In genomic region chr19:1401889-1402217, GRCh38 we compare ENCODE assay signal across 9 cellular contexts. TPM values are rescaled to one million over a fixed set of nuclear protein-coding genes. Genes with fewer than 3 reads are reported as not detected.
DNase-seq lines count a peak whose midpoint lies in the region; TF ChIP-seq lines count a peak whose summit lies in the region.
"Had no signal": no experiment of that assay in that cellular context is flagged by ENCODE, and none has a peak within 500 bp of the region (broad histone marks: within the 10 kb centered on the region; RNA-seq: fewer than 3 reads in every experiment).

No MANE protein-coding gene starts in this region.

- no peaks in the 10 kb centered on the region for H3K9me3 ChIP-seq in CD8-positive, alpha-beta memory T cell (ENCODE audit: low read length)
- H3K9me3 ChIP-seq in OCI-LY3 (ENCODE audit: insufficient read depth, low read length), result no peaks in the 10 kb centered on the region
- H3K9me3 ChIP-seq in endodermal cell (ENCODE audit: control insufficient read depth, low read length), result no peaks in the 10 kb centered on the region
- peaks cover 5% of the 10 kb centered on the region for H3K9me3 ChIP-seq in trophoblast cell (ENCODE audit: insufficient read depth, low read depth, low read length)

- H3K4ac ChIP-seq in trophoblast cell (ENCODE audit: low read depth, low read length), result no peak overlapping the region

- peaks cover 6 to 22% (median 9%) of the 10 kb centered on the region in 3 donors for H3K4me1 Mint-ChIP-seq in CD8-positive, alpha-beta memory T cell
- peaks cover 3% of the 10 kb centered on the region for H3K4me1 Mint-ChIP-seq in endodermal cell

- no peak overlapping the region for H2BK12ac ChIP-seq in trophoblast cell (ENCODE audit: low read length)

- no peaks in the 10 kb centered on the region for H3K36me3 ChIP-seq in CD8-positive, alpha-beta memory T cell (ENCODE audit: insufficient read depth, low read length)
- no peaks in the 10 kb centered on the region for H3K36me3 ChIP-seq in OCI-LY3 (replicated peaks; ENCODE audit: low read depth, low read length)
- no peaks in the 10 kb centered on the region for H3K36me3 ChIP-seq in endodermal cell (ENCODE audit: control insufficient read depth, insufficient read depth, low read length)
- H3K36me3 ChIP-seq in trophoblast cell (ENCODE audit: control insufficient read depth in 1 of 2, insufficient read depth in 2 of 2, low read length in 2 of 2), result no peaks in the 10 kb centered on the region

- peak overlapping the region; percentile 93 for H4K8ac ChIP-seq in trophoblast cell (ENCODE audit: low read depth, low read length)

- peaks cover 26% of the 10 kb centered on the region for H3K4me1 ChIP-seq in CD8-positive, alpha-beta memory T cell (ENCODE audit: insufficient read depth, low read length)
- H3K4me1 ChIP-seq in OCI-LY3 (ENCODE audit: low read length) (peaks cover 12% of the 10 kb centered on the region), endodermal cell (ENCODE audit: control insufficient read depth, insufficient read depth, low read length) (no peaks in the 10 kb centered on the region), trophoblast cell (ENCODE audit: control insufficient read depth in 1 of 2, insufficient read depth in 2 of 2, low read length in 2 of 2) (peaks cover 9 to 11% of the 10 kb centered on the region in 2 experiments)

- H3K36me3 Mint-ChIP-seq in CD8-positive, alpha-beta memory T cell, result no peaks in the 10 kb centered on the region
- peaks cover 5% of the 10 kb centered on the region for H3K36me3 Mint-ChIP-seq in endodermal cell (ENCODE audit: low read depth)

- no peaks in the 10 kb centered on the region for H3K9me3 Mint-ChIP-seq in CD8-positive, alpha-beta memory T cell
- H3K9me3 Mint-ChIP-seq in endodermal cell, result no peaks in the 10 kb centered on the region

- no peak overlapping the region for H3K23ac ChIP-seq in trophoblast cell (ENCODE audit: low read length)

- H3K27me3 ChIP-seq in CD8-positive, alpha-beta memory T cell (ENCODE audit: insufficient read depth, low read length, poor library complexity, severe bottlenecking), result no peaks in the 10 kb centered on the region
- 0 out of 2 replicates have a peak, but pooled peaks cover 2% of the 10 kb centered on the region for H3K27me3 ChIP-seq in OCI-LY3 (ENCODE audit: low read depth, low read length)
- H3K27me3 ChIP-seq in endodermal cell (ENCODE audit: control insufficient read depth, insufficient read depth, low read length, poor library complexity, severe bottlenecking), result no peaks in the 10 kb centered on the region
- no peaks in the 10 kb centered on the region for H3K27me3 ChIP-seq in trophoblast cell (ENCODE audit: insufficient read depth, low read length)

- CTCF ChIA-PET in CD8-positive, alpha-beta memory T cell (lab: Charles Lee), result no interaction called here

- no peak for TF ChIP-seq CTCF in OCI-LY3 (IDR thresholded peaks at IDR 0.05; ENCODE audit: low read depth, low read length)
- TF ChIP-seq CTCF in endodermal cell (conservative IDR thresholded peaks at IDR 0.05), result no peak

- H2BK5ac ChIP-seq in trophoblast cell (ENCODE audit: low read depth, low read length, poor library complexity), result no peak overlapping the region

- H3K4me3 ChIP-seq in CD8-positive, alpha-beta memory T cell (ENCODE audit: low read length), result peak overlapping the region; percentile 43
- no peak overlapping the region for H3K4me3 ChIP-seq in OCI-LY3 (ENCODE audit: low read length)
- H3K4me3 ChIP-seq in endodermal cell (ENCODE audit: low read length), result peak overlapping the region; percentile 78
- H3K4me3 ChIP-seq in trophoblast cell (ENCODE audit: low read depth, low read length), result no peak overlapping the region

- H3K79me1 ChIP-seq in trophoblast cell (ENCODE audit: low read length), result peaks cover 8% of the 10 kb centered on the region

- no peak for DNase-seq in CD8-positive, alpha-beta memory T cell
- DNase-seq in endodermal cell, result no peak
- no peak for DNase-seq in trophoblast cell
- DNase-seq in NCI-H2196 (lab: John Stamatoyannopoulos, UW; ENCODE audit: unreplicated experiment), result no peak
- no peak for DNase-seq in epidermal melanocyte (ENCODE audit: insufficient read length, low spot score)
- no peak for DNase-seq in RKO (ENCODE audit: low spot score)
- no peak for DNase-seq in NOMO-1 (lab: John Stamatoyannopoulos, UW; ENCODE audit: unreplicated experiment in 2 of 2)

- H3K27ac ChIP-seq in CD8-positive, alpha-beta memory T cell (ENCODE audit: low read depth, low read length), result peak overlapping the region; percentile 31
- H3K27ac ChIP-seq in OCI-LY3 (ENCODE audit: low read length) (no peak overlapping the region), endodermal cell (ENCODE audit: low read depth, low read length) (no peak overlapping the region), trophoblast cell (ENCODE audit: low read depth, low read length) (no peak overlapping the region)
- H3K27ac ChIP-seq: HL-60 had no signal

- H3K18ac ChIP-seq in trophoblast cell (ENCODE audit: low read length), result no peak overlapping the region

- peaks cover 5 to 8% of the 10 kb centered on the region in 2 donors for H3K27me3 Mint-ChIP-seq in CD8-positive, alpha-beta memory T cell
- no peaks in the 10 kb centered on the region for H3K27me3 Mint-ChIP-seq in endodermal cell (ENCODE audit: insufficient read depth)

- H2AK5ac ChIP-seq in trophoblast cell (ENCODE audit: low read length), result no peak overlapping the region

- peak overlapping the region; percentile 61 for H4K91ac ChIP-seq in trophoblast cell (ENCODE audit: low read depth, low read length)

- H3K27ac Mint-ChIP-seq in CD8-positive, alpha-beta memory T cell, result no peak overlapping the region
- H3K27ac Mint-ChIP-seq in endodermal cell, result no peak overlapping the region

- H3K9ac ChIP-seq in OCI-LY3 (ENCODE audit: low read length) (no peak overlapping the region), endodermal cell (ENCODE audit: extremely low read depth, low read length, poor library complexity, severe bottlenecking) (no peak overlapping the region), trophoblast cell (ENCODE audit: low read length) (no peak overlapping the region)

- H3K4me3 Mint-ChIP-seq in CD8-positive, alpha-beta memory T cell, result peak overlapping the region; percentile 44 to 70 (median 62)
- peak overlapping the region; percentile 38 for H3K4me3 Mint-ChIP-seq in endodermal cell

- POLR2A ChIA-PET in CD8-positive, alpha-beta memory T cell (lab: Charles Lee), result no interaction called here

- H3K14ac ChIP-seq in trophoblast cell (ENCODE audit: low read length), result no peak overlapping the region

- H3K4me2 ChIP-seq in OCI-LY3 (ENCODE audit: low read length) (0 out of 2 replicates have a peak overlapping the region, but pooled peaks have one; percentile 48), trophoblast cell (ENCODE audit: low read length) (peak overlapping the region; percentile 82)

- H2AFZ ChIP-seq in OCI-LY3 (ENCODE audit: low read depth, low read length), result no peak overlapping the region
- H2AFZ ChIP-seq in trophoblast cell (ENCODE audit: insufficient read depth, low read length, poor library complexity), result peak overlapping the region; percentile 99

- H3K79me2 ChIP-seq in OCI-LY3 (ENCODE audit: low read length) (no peaks in the 10 kb centered on the region), trophoblast cell (ENCODE audit: control insufficient read depth, insufficient read depth, low read length, poor library complexity) (peaks cover 6% of the 10 kb centered on the region)

- 82 to 96% methylated on average over 7 to 11 of the region's 11 CpGs for WGBS in endodermal cell (ENCODE audit: insufficient coverage in 1 of 2, insufficient read length in 1 of 2), 2 experiments
- WGBS in trophoblast cell (ENCODE audit: extremely low coverage, insufficient coverage, insufficient read length), result no CpG with 5 or more reads among the region's 11 CpGs

- H4K20me1 ChIP-seq in OCI-LY3 (ENCODE audit: insufficient read depth, low read length), result no peaks in the 10 kb centered on the region

- H4K12ac ChIP-seq in trophoblast cell (ENCODE audit: low read depth, low read length), result no peak overlapping the region

- no peak overlapping the region for H2BK120ac ChIP-seq in trophoblast cell (ENCODE audit: insufficient read depth, low read length, poor library complexity)

RNA-seq across cellular contexts. Expression of gene GAMT, which starts 0.5 kb away (rescaled TPM):
- 10 to 100 TPM; 29.0 to 29.5 TPM for total RNA-seq in CD8-positive, alpha-beta memory T cell
- 20.4 TPM for polyA plus RNA-seq in CD8-positive, alpha-beta memory T cell
- total RNA-seq in endodermal cell, result 10 to 100 TPM; 38.4 to 49.6 TPM
- polyA plus RNA-seq in endodermal cell (2013, experiment 1 of 2), result 35.0 TPM
- 29.8 TPM for polyA plus RNA-seq in endodermal cell (2013, experiment 2 of 2)
- 20.3 and 20.6 TPM in 2 replicates for polyA plus RNA-seq in trophoblast cell (2013)

RNA-seq across cellular contexts. Expression of gene DAZAP1, which starts 5.5 kb away (rescaled TPM):
- total RNA-seq in CD8-positive, alpha-beta memory T cell, result 100 to 1,000 TPM; 253 TPM
- polyA plus RNA-seq in CD8-positive, alpha-beta memory T cell, result 7.7 TPM
- total RNA-seq in endodermal cell, result 100 to 1,000 TPM; 154 to 179 TPM
- polyA plus RNA-seq in endodermal cell (2013, experiment 1 of 2), result 94.3 TPM
- 85.7 TPM for polyA plus RNA-seq in endodermal cell (2013, experiment 2 of 2)
- polyA plus RNA-seq in trophoblast cell (2013), result 126 and 130 TPM in 2 replicates

RNA-seq across cellular contexts. Expression of gene NDUFS7, which starts 18.1 kb away (rescaled TPM):
- 100 to 1,000 TPM; 102 to 104 TPM for total RNA-seq in CD8-positive, alpha-beta memory T cell
- 207 TPM for polyA plus RNA-seq in CD8-positive, alpha-beta memory T cell
- 10 to 100 TPM; 57.0 to 62.5 TPM for total RNA-seq in endodermal cell
- 87.8 TPM for polyA plus RNA-seq in endodermal cell (2013, experiment 1 of 2)
- 64.6 TPM for polyA plus RNA-seq in endodermal cell (2013, experiment 2 of 2)
- 38.6 and 39.3 TPM in 2 replicates for polyA plus RNA-seq in trophoblast cell (2013)

RNA-seq across cellular contexts. Expression of gene RPS15, which starts 36.3 kb away (rescaled TPM):
- total RNA-seq in CD8-positive, alpha-beta memory T cell, result 1,000 to 10,000 TPM; 1,485 to 1,540 TPM
- polyA plus RNA-seq in CD8-positive, alpha-beta memory T cell, result 2,756 TPM
- total RNA-seq in endodermal cell, result 1,000 to 10,000 TPM; 1,298 to 1,321 TPM
- 2,005 TPM for polyA plus RNA-seq in endodermal cell (2013, experiment 1 of 2)
- polyA plus RNA-seq in endodermal cell (2013, experiment 2 of 2), result 1,939 TPM
- polyA plus RNA-seq in trophoblast cell (2013), result 1,862 and 1,936 TPM in 2 replicates

RNA-seq across cellular contexts. Expression of gene APC2, which starts 48.1 kb away (rescaled TPM):
- total RNA-seq in CD8-positive, alpha-beta memory T cell, result under 1 TPM; 0.09 to 0.11 TPM
- polyA plus RNA-seq in CD8-positive, alpha-beta memory T cell, result not detected
- total RNA-seq in endodermal cell, result under 1 TPM; 0.38 to 0.57 TPM
- 23.2 TPM for polyA plus RNA-seq in endodermal cell (2013, experiment 1 of 2)
- polyA plus RNA-seq in endodermal cell (2013, experiment 2 of 2), result 22.1 TPM
- 0.18 and 0.40 TPM in 2 replicates for polyA plus RNA-seq in trophoblast cell (2013)

Comparison
In these comparisons a context has a peak if more than half of its experiments do, and no peak if none do; other contexts are left out.
1. H3K4me3 ChIP-seq: peak in CD8-positive, alpha-beta memory T cell (single experiment) and endodermal cell (single experiment); none in OCI-LY3 (single experiment) and trophoblast cell (single experiment).